14 cellular contexts compared by ENCODE assay signal in genomic region chr10:125155669-125156068, GRCh38. TPM values are rescaled to one million over a fixed set of nuclear protein-coding genes. Genes with fewer than 3 reads are reported as not detected.
A peak's percentile ranks its signal among the peaks of the same experiment; 100 is the strongest.
DNase-seq lines count a peak whose midpoint lies in the region; ATAC-seq, FAIRE-seq and TF ChIP-seq lines count a peak whose summit lies in the region.
"Had no signal": no experiment of that assay in that cellular context is flagged by ENCODE, and none has a peak within 500 bp of the region (broad histone marks: within the 10 kb centered on the region; RNA-seq: fewer than 3 reads in every experiment).

No MANE protein-coding gene starts in this region.

- DNase-seq in brain microvascular endothelial cell (no peak), keratinocyte (ENCODE audit: low read depth, low spot score) (no peak), gastrocnemius medialis (no peak), activated gamma-delta T cell (lab: John Stamatoyannopoulos, UW) (no peak), NCI-H1436 (lab: John Stamatoyannopoulos, UW) (no peak), mucosa of descending colon (no peak)
- DNase-seq: activated CD4-positive, alpha-beta T cell treated with anti-CD3 and anti-CD28 coated beads for 1 hour; effector CD8-positive, alpha-beta T cell; SIG-M5 had no signal

- peaks cover 3% of the 10 kb centered on the region for H4K20me1 ChIP-seq in keratinocyte (ENCODE audit: control insufficient read depth, extremely low read depth, insufficient read depth, low read length)

- no peak overlapping the region for H2AFZ ChIP-seq in keratinocyte (ENCODE audit: control insufficient read depth, low read length)

- CTCF ChIA-PET in HEK293 (lab: Yijun Ruan, JAX), result interaction anchor here (0.6 kb wide), 1 partner anchor 215 kb away, joined by 3 read pairs; no protein-coding TSS in a partner anchor

- peaks cover 88% of the 10 kb centered on the region for H3K79me2 ChIP-seq in keratinocyte (ENCODE audit: control insufficient read depth, insufficient read depth, low read length)

- dilution Hi-C loops in keratinocyte (cut with MboI; ENCODE audit: extremely low pct_ligation_motif_present, low sequenced_read_pairs), result no loop called here

- intact Hi-C loops in gastrocnemius medialis (cut with DNase I; ENCODE audit: low total_unique reads) (loop anchor here (10.0 kb wide), 2 partner anchors 421 to 631 kb away; no protein-coding TSS in a partner anchor), mucosa of descending colon (cut with DNase I, micrococcal nuclease) (no loop called here)

- in situ Hi-C loops in brain microvascular endothelial cell (cut with HindIII; ENCODE audit: low pct_ligation_motif_present, low sequenced_read_pairs) (no loop called here), gastrocnemius medialis (cut with MboI; ENCODE audit: low sequenced_read_pairs in 4 of 4) (loop anchor here in 3 of 4 donors (10.0 to 25.0 kb wide), 5 partner anchors 71 to 243 kb away; no protein-coding TSS in a partner anchor)

- TF ChIP-seq POLR2A in gastrocnemius medialis (IDR thresholded peaks at IDR 0.05), result no peak

- H3K9me1 ChIP-seq in keratinocyte (ENCODE audit: control insufficient read depth, extremely low read depth, insufficient read depth, low read length), result no peaks in the 10 kb centered on the region

- POLR2A ChIA-PET in HEK293 (lab: Yijun Ruan, JAX), result interaction anchor here (0.7 kb wide), 1 partner anchor 1517 kb away, joined by 3 read pairs; no protein-coding TSS in a partner anchor

- TF ChIP-seq CTCF in HEK293 (tag by site-specific recombination; IDR thresholded peaks at IDR 0.05), result no peak
- no peak for TF ChIP-seq CTCF in brain microvascular endothelial cell (IDR thresholded peaks at IDR 0.05; ENCODE audit: low read depth, low read length, missing control alignments)
- TF ChIP-seq CTCF in keratinocyte (optimal IDR thresholded peaks at IDR 0.05 in 1 of 3, IDR thresholded peaks at IDR 0.05 in 1 of 3, conservative IDR thresholded peaks at IDR 0.05 in 1 of 3; ENCODE audit: extremely low read depth in 1 of 3, insufficient read depth in 2 of 3, low read length in 3 of 3), result no peak
- no peak for TF ChIP-seq CTCF in gastrocnemius medialis (IDR thresholded peaks at IDR 0.05 in 4 of 5, conservative IDR thresholded peaks at IDR 0.05 in 1 of 5)
- TF ChIP-seq CTCF in mucosa of descending colon (IDR thresholded peaks at IDR 0.05), result no peak

- H3K27me3 ChIP-seq in brain microvascular endothelial cell (replicated peaks), result no peaks in the 10 kb centered on the region
- H3K27me3 ChIP-seq in keratinocyte (ENCODE audit: control insufficient read depth, extremely low read depth, insufficient read depth, low read length), result no peaks in the 10 kb centered on the region
- no peaks in the 10 kb centered on the region for H3K27me3 ChIP-seq in gastrocnemius medialis

- H3K4me1 ChIP-seq in HEK293 (ENCODE audit: control insufficient read depth, insufficient read depth, low read length), result peaks cover 49% of the 10 kb centered on the region
- H3K4me1 ChIP-seq in keratinocyte (ENCODE audit: control insufficient read depth, extremely low read depth, insufficient read depth, low read length), result peaks cover 41% of the 10 kb centered on the region
- H3K4me1 ChIP-seq in gastrocnemius medialis, result peaks cover 67 to 77% of the 10 kb centered on the region in 2 donors
- peaks cover 46% of the 10 kb centered on the region for H3K4me1 ChIP-seq in mucosa of descending colon (ENCODE audit: low read depth)

- H3K4me2 ChIP-seq in keratinocyte (ENCODE audit: control insufficient read depth, extremely low read depth, insufficient read depth, low read depth, low read length), result peak overlapping the region; percentile 25

- H3K4me3 ChIP-seq in HEK293 (ENCODE audit: low read depth, low read length) (no peak overlapping the region), brain microvascular endothelial cell (ENCODE audit: low read depth, low read length) (no peak overlapping the region), keratinocyte (ENCODE audit: control insufficient read depth in 2 of 3, extremely low read depth in 1 of 3, insufficient read depth in 2 of 3, low read depth in 1 of 3, low read length in 3 of 3) (no peak overlapping the region), gastrocnemius medialis (peak overlapping the region in 2 of 4 donors; percentile 8 to 21), mucosa of descending colon (no peak overlapping the region)
- H3K4me3 ChIP-seq: right lobe of liver had no signal

- no peak overlapping the region for H3K27ac ChIP-seq in HEK293 (ENCODE audit: extremely low read depth, low read depth, low read length)
- H3K27ac ChIP-seq in brain microvascular endothelial cell, result peak overlapping the region; percentile 42
- peak overlapping the region; percentile 3 for H3K27ac ChIP-seq in keratinocyte (ENCODE audit: control insufficient read depth, insufficient read depth, low read length)
- H3K27ac ChIP-seq in gastrocnemius medialis, result peak overlapping the region; percentile 88 to 99 (median 97)
- H3K27ac ChIP-seq: right lobe of liver had no signal

- no peak for FAIRE-seq in keratinocyte (lab: Jason Lieb, UNC)
- FAIRE-seq: GM12892 had no signal

- ATAC-seq in gastrocnemius medialis, result no peak
- ATAC-seq in GM21526 (IDR thresholded peaks at IDR 0.05; ENCODE audit: low FRiP score, unreplicated experiment), result no peak
- ATAC-seq in mucosa of descending colon, result no peak
- ATAC-seq: activated naive CD4-positive, alpha-beta T cell treated with anti-CD3 and anti-CD28 coated beads, Interleukin-2, amount 50 U/mL, for 72 hours; right lobe of liver had no signal

- H3K9me3 ChIP-seq in HEK293 (ENCODE audit: control insufficient read depth, insufficient read depth, low read depth, low read length) (no peaks in the 10 kb centered on the region), keratinocyte (ENCODE audit: control insufficient read depth, low read depth, low read length) (no peaks in the 10 kb centered on the region), gastrocnemius medialis (no peaks in the 10 kb centered on the region), mucosa of descending colon (no peaks in the 10 kb centered on the region)
- H3K9me3 ChIP-seq: right lobe of liver had no signal

- H3K36me3 ChIP-seq in HEK293 (ENCODE audit: control insufficient read depth in 2 of 2, insufficient read depth in 1 of 2, low read length in 2 of 2) (peaks cover 0 to 12% of the 10 kb centered on the region in 2 experiments; a peak in 1 of 3 replicates), brain microvascular endothelial cell (replicated peaks) (peaks cover 7% of the 10 kb centered on the region), keratinocyte (ENCODE audit: control insufficient read depth in 2 of 2, extremely low read depth in 1 of 2, insufficient read depth in 2 of 2, low read length in 2 of 2) (peaks cover 4% of the 10 kb centered on the region in 2 experiments), gastrocnemius medialis (peaks cover 0 to 5% of the 10 kb centered on the region in 2 donors), mucosa of descending colon (ENCODE audit: low read depth) (no peaks in the 10 kb centered on the region)
- H3K36me3 ChIP-seq: right lobe of liver had no signal

- H3K9ac ChIP-seq in keratinocyte (ENCODE audit: control insufficient read depth, extremely low read depth, insufficient read depth, low read length), result peak overlapping the region; percentile 6

TF ChIP-seq in HEK293, 187 proteins besides CTCF, POLR2A, EP300 and RAD21:
- TF ChIP-seq ZBTB44 (tag by site-specific recombination; IDR thresholded peaks at IDR 0.05) (0 out of 2 replicates have a peak, but pooled peaks have one; percentile 22), ZNF585B (tag by site-specific recombination; IDR thresholded peaks at IDR 0.05) (no peak), ZNF184 (tag by site-specific recombination; IDR thresholded peaks at IDR 0.05) (no peak), ZXDB (tag by site-specific recombination; IDR thresholded peaks at IDR 0.05) (0 out of 2 replicates have a peak, but pooled peaks have one; percentile 11), PRDM6 (tag by site-specific recombination; IDR thresholded peaks at IDR 0.05) (peak; percentile 66)
TF ChIP-seq in HEK293: peak in this region for 3.

RNA-seq across cellular contexts. Expression of gene CTBP2, which starts 4.7 kb away (rescaled TPM):
- polyA plus RNA-seq in keratinocyte, result 64.4 to 116 TPM (median 76.0 TPM) in 3 replicates
- polyA plus RNA-seq in keratinocyte (2011; ENCODE audit: low read depth), result 23.8 TPM
- polyA plus RNA-seq in keratinocyte (2011; cell fraction: cytosol; rRNA removed), result 65.8 and 80.6 TPM in 2 replicates
- 92.7 and 95.9 TPM in 2 replicates for polyA plus RNA-seq in keratinocyte (2011; cell fraction: nucleus; rRNA removed)
- 37.8 and 86.0 TPM in 2 replicates for polyA plus RNA-seq in keratinocyte (2012; ENCODE audit: low replicate concordance)
- polyA minus RNA-seq in keratinocyte, result 78.7 to 223 TPM (median 113 TPM) in 3 replicates
- polyA minus RNA-seq in keratinocyte (2011; cell fraction: cytosol; rRNA and poly(A)+ RNA removed), result 139 TPM
- 72.5 and 86.6 TPM in 2 replicates for polyA minus RNA-seq in keratinocyte (2011; cell fraction: nucleus; rRNA and poly(A)+ RNA removed)
- 10 to 100 TPM; 13.9 to 36.7 (median 21.1) TPM for total RNA-seq in gastrocnemius medialis
- total RNA-seq in mucosa of descending colon, result 100 to 1,000 TPM; 109 to 137 (median 121) TPM
